In genomic region chr6:33317418-33317667, GRCh38 we compare ENCODE assay signal across 8 cellular contexts. TPM values are rescaled to one million over a fixed set of nuclear protein-coding genes. Genes with fewer than 3 reads are reported as not detected.
DNase-seq lines count a peak whose midpoint lies in the region; ATAC-seq and TF ChIP-seq lines count a peak whose summit lies in the region.

No MANE protein-coding gene starts in this region.

- TF ChIP-seq CTCF in DOHH2 (IDR thresholded peaks at IDR 0.05; ENCODE audit: low read depth, low read length, poor library complexity, severe bottlenecking), result no peak
- TF ChIP-seq CTCF in Panc1 (IDR thresholded peaks at IDR 0.05), result no peak
- no peak for TF ChIP-seq CTCF in neural cell (IDR thresholded peaks at IDR 0.05; ENCODE audit: poor library complexity, severe bottlenecking)
- TF ChIP-seq CTCF in omental fat pad (IDR thresholded peaks at IDR 0.05), result no peak
- TF ChIP-seq CTCF in GM10248 (IDR thresholded peaks at IDR 0.05; ENCODE audit: control extremely low read depth, extremely low read depth, low read depth, missing control alignments), result no peak

- BruUV-seq in Panc1 (replicated peaks; lab: Mats Ljungman, UMichigan), result no TSS peak

- 0 out of 2 replicates have a peak, but pooled peaks cover 7% of the 10 kb centered on the region for H4K20me1 ChIP-seq in DOHH2 (ENCODE audit: control insufficient read depth, insufficient read depth, low read depth, low read length)
- no peaks in the 10 kb centered on the region for H4K20me1 ChIP-seq in neural cell (ENCODE audit: insufficient read depth)

- intact Hi-C loops in Panc1 (cut with micrococcal nuclease; ENCODE audit: unreplicated experiment), result no loop called here

- H3K36me3 ChIP-seq in DOHH2 (ENCODE audit: control insufficient read depth, low read length), result peaks cover 67% of the 10 kb centered on the region
- H3K36me3 ChIP-seq in Panc1 (ENCODE audit: control insufficient read depth, insufficient read depth, low read length), result peaks cover 16% of the 10 kb centered on the region
- H3K36me3 ChIP-seq in neural cell (ENCODE audit: insufficient read depth, low read length), result peaks cover 4% of the 10 kb centered on the region

- H3K27ac ChIP-seq in DOHH2 (ENCODE audit: low read depth, low read length) (peak overlapping the region; percentile 79; the same call in 1 of the 2 replicates), Panc1 (ENCODE audit: low read length) (no peak overlapping the region), neural cell (ENCODE audit: low read length) (peak overlapping the region; percentile 87)

- H3K9ac ChIP-seq in neural cell (ENCODE audit: low read length), result peak overlapping the region; percentile 68

- H3K27me3 ChIP-seq in DOHH2 (ENCODE audit: control insufficient read depth, low read length) (no peaks in the 10 kb centered on the region), Panc1 (ENCODE audit: control insufficient read depth, insufficient read depth, low read length) (no peaks in the 10 kb centered on the region), neural cell (ENCODE audit: insufficient read depth, low read depth, low read length) (peaks cover 17% of the 10 kb centered on the region)

- H3K79me2 ChIP-seq in DOHH2 (ENCODE audit: control insufficient read depth, low read length) (peaks cover 63% of the 10 kb centered on the region), neural cell (replicated peaks; ENCODE audit: insufficient read depth, low read length) (peaks cover 15% of the 10 kb centered on the region)

- H3K9me2 ChIP-seq in DOHH2 (replicated peaks; ENCODE audit: control insufficient read depth, low read length) (no peaks in the 10 kb centered on the region), neural cell (ENCODE audit: insufficient read depth, low read length) (no peaks in the 10 kb centered on the region)

- no peak overlapping the region for H2AFZ ChIP-seq in neural cell (ENCODE audit: low read depth, low read length)

- H3K4me1 ChIP-seq in DOHH2 (ENCODE audit: control insufficient read depth, low read length) (peaks cover 61% of the 10 kb centered on the region), Panc1 (ENCODE audit: control insufficient read depth, insufficient read depth, low read length) (peaks cover 55% of the 10 kb centered on the region)

- H3K4me3 ChIP-seq in DOHH2 (ENCODE audit: low read length) (peak overlapping the region; percentile 82), Panc1 (ENCODE audit: low read depth in 2 of 2, low read length in 2 of 2) (peak overlapping the region; percentile 45 to 60), neural cell (ENCODE audit: low read length) (peak overlapping the region; percentile 70)

- CTCF ChIA-PET in Panc1 (lab: Charles Lee), result interaction anchor here (0.7 to 1.4 kb wide), 4 partner anchors 13 to 109 kb away, joined by 3 to 6 read pairs (median 4); partner anchors contain the start of gene RGL2
- CTCF ChIA-PET in GM10248 (lab: Yijun Ruan, JAX), result interaction anchor here (0.8 to 3.3 kb wide), 4 partner anchors 12 to 383 kb away, joined by 3 to 13 read pairs (median 10); partner anchors contain the start of gene RGL2

- TF ChIP-seq RAD21 in neural cell (conservative IDR thresholded peaks at IDR 0.05), result no peak

- TF ChIP-seq EP300 in neural cell (conservative IDR thresholded peaks at IDR 0.05; ENCODE audit: poor library complexity, severe bottlenecking), result no peak

- in situ Hi-C loops in Panc1 (cut with HindIII; ENCODE audit: low pct_unique_long_range_greater_than_20kb, low sequenced_read_pairs), result no loop called here

- peak overlapping the region; percentile 51 for H3K4me2 ChIP-seq in DOHH2 (ENCODE audit: low read length)
- H3K4me2 ChIP-seq in neural cell (ENCODE audit: low read length), result no peak overlapping the region

- no peak for ATAC-seq in Panc1
- peak; percentile 6 for ATAC-seq in esophagus mucosa
- no peak for ATAC-seq in omental fat pad (ENCODE audit: low FRiP score)
- ATAC-seq in GM18858 (IDR thresholded peaks at IDR 0.05; ENCODE audit: unreplicated experiment), result no peak

- no peaks in the 10 kb centered on the region for H3K9me3 ChIP-seq in DOHH2 (ENCODE audit: control insufficient read depth, insufficient read depth, low read length)
- no peaks in the 10 kb centered on the region for H3K9me3 ChIP-seq in Panc1 (ENCODE audit: control insufficient read depth, insufficient read depth, low read depth, low read length)
- H3K9me3 ChIP-seq in neural cell (ENCODE audit: low read length), result no peaks in the 10 kb centered on the region

- DNase-seq in Panc1 (ENCODE audit: low read depth, low spot score) (no peak), omental fat pad (ENCODE audit: low spot score) (no peak), NK-92 (lab: John Stamatoyannopoulos, UW; ENCODE audit: unreplicated experiment) (no peak), GM10248 (ENCODE audit: extremely low spot score) (no peak)

- H3F3A ChIP-seq in DOHH2 (ENCODE audit: control insufficient read depth, insufficient read depth) (peaks cover 29% of the 10 kb centered on the region), neural cell (ENCODE audit: insufficient read depth, low read length, poor library complexity, severe bottlenecking) (peaks cover 6% of the 10 kb centered on the region)

- POLR2A ChIA-PET in Panc1 (lab: Charles Lee) (interaction anchor here (0.6 to 1.1 kb wide), 3 partner anchors 18 to 102 kb away, joined by 3 to 6 read pairs (median 5); no protein-coding TSS in a partner anchor), GM10248 (lab: Yijun Ruan, JAX) (interaction anchor here (0.7 to 1.6 kb wide), 9 partner anchors 16 to 517 kb away, joined by 3 to 17 read pairs (median 4); partner anchors contain the start of genes B3GALT4, HLA-DPB1, RGL2 and RPS18)

TF ChIP-seq in neural cell, 6 proteins besides CTCF, POLR2A, EP300 and RAD21:
- TF ChIP-seq EZH2 (IDR thresholded peaks at IDR 0.05; ENCODE audit: borderline replicate concordance, insufficient read depth, low read length, poor library complexity, severe bottlenecking), result no peak

RNA-seq across cellular contexts. Expression of gene ZBTB22, which starts 0.2 kb away (rescaled TPM):
- 16.0 TPM for total RNA-seq in Panc1 (2021; ENCODE audit: unreplicated experiment)
- 16.4 TPM for polyA plus RNA-seq in Panc1 (2012; ENCODE audit: insufficient read length)
- total RNA-seq in esophagus mucosa, result 10.6 TPM
- 16.5 and 30.0 TPM in 2 replicates for polyA plus RNA-seq in neural cell
- 29.1 and 30.4 TPM in 2 replicates for polyA minus RNA-seq in neural cell
- 10 to 100 TPM; 10.7 to 15.3 (median 11.6) TPM for total RNA-seq in omental fat pad

RNA-seq across cellular contexts. Expression of gene TAPBP, which starts 3.5 kb away (rescaled TPM):
- total RNA-seq in Panc1 (2021; ENCODE audit: unreplicated experiment) (246 TPM), esophagus mucosa (63.5 TPM), omental fat pad (10 to 100 TPM; 50.2 to 90.5 (median 69.1) TPM)
- polyA plus RNA-seq in Panc1 (2012; ENCODE audit: insufficient read length), result 167 TPM
- 1.2 and 5.5 TPM in 2 replicates for polyA plus RNA-seq in neural cell
- 1.6 and 1.7 TPM in 2 replicates for polyA minus RNA-seq in neural cell

RNA-seq across cellular contexts. Expression of gene DAXX, which starts 5.4 kb away (rescaled TPM):
- total RNA-seq in Panc1 (2021; ENCODE audit: unreplicated experiment) (77.6 TPM), esophagus mucosa (28.1 TPM), omental fat pad (10 to 100 TPM; 33.4 to 65.2 (median 42.5) TPM)
- 81.1 TPM for polyA plus RNA-seq in Panc1 (2012; ENCODE audit: insufficient read length)
- 39.3 and 66.0 TPM in 2 replicates for polyA plus RNA-seq in neural cell
- polyA minus RNA-seq in neural cell, result 20.7 and 22.6 TPM in 2 replicates

RNA-seq across cellular contexts. Expression of gene RGL2, which starts 18.6 kb away (rescaled TPM):
- total RNA-seq in Panc1 (2021; ENCODE audit: unreplicated experiment) (84.4 TPM), esophagus mucosa (55.8 TPM), omental fat pad (10 to 100 TPM; 28.7 to 81.2 (median 41.7) TPM)
- polyA plus RNA-seq in Panc1 (2012; ENCODE audit: insufficient read length), result 102 TPM
- 120 and 141 TPM in 2 replicates for polyA plus RNA-seq in neural cell
- polyA minus RNA-seq in neural cell, result 39.7 and 41.6 TPM in 2 replicates

RNA-seq across cellular contexts. Expression of gene PFDN6, which starts 27.9 kb away (rescaled TPM):
- total RNA-seq in Panc1 (2021; ENCODE audit: unreplicated experiment), result 101 TPM
- 127 TPM for polyA plus RNA-seq in Panc1 (2012; ENCODE audit: insufficient read length)
- 39.9 TPM for total RNA-seq in esophagus mucosa
- 97.8 and 109 TPM in 2 replicates for polyA plus RNA-seq in neural cell
- polyA minus RNA-seq in neural cell, result 21.2 and 23.4 TPM in 2 replicates
- total RNA-seq in omental fat pad, result 10 to 100 TPM; 16.0 to 30.8 (median 23.1) TPM
